12 cellular contexts compared by ENCODE assay signal in the genomic region with DNA sequence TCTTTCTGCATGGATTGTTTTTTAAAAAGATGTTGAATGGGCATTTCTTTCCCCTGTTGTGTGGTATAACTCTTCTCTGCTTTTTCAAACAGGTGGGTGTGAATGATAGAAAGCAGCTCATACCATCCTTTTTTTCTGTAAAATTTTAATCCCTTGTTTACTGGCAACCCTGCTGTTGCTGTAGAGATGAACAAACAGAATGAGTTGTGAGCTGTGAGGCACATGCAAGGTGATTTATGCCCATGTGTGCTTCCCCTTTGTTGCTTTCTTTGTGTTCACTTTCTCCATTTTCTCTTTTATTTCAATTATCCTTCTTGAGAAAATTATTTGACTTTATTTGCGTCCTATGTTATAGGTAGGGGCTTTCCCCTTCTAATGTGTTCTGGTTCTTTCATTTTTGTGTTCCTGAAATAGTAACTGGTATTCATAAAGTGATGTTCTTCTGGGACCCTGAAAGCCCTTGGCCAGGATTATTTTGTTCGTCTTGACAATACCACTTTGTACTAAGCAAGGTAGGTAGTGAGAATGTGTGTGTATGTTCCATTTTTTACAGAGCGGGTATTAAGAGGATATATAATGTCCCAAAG.
DNase-seq lines count a peak whose midpoint lies in the region; ATAC-seq and TF ChIP-seq lines count a peak whose summit lies in the region.
"Had no signal": no experiment of that assay in that cellular context is flagged by ENCODE, and none has a peak within 500 bp of the region (broad histone marks: within the 10 kb centered on the region; RNA-seq: fewer than 3 reads in every experiment).

No MANE protein-coding gene starts in this region.

- H3K27ac ChIP-seq in heart left ventricle (peak overlapping the region in 7 of 12 donors; percentile 8 to 57 (median 16)), upper lobe of left lung (peak overlapping the region; percentile 58 to 78 (median 73))
- H3K27ac ChIP-seq: WERI-Rb-1 had no signal

- whole genome bisulfite sequencing in heart left ventricle, 4 donors, result 88 to 95% (median 93%) methylated on average over 3 of the region's 3 CpGs
- 86 to 89% methylated on average over 3 of the region's 3 CpGs for WGBS in upper lobe of left lung, 2 donors

- peak overlapping the region; percentile 15 for H3K27ac Mint-ChIP-seq in memory B cell
- H3K27ac Mint-ChIP-seq in activated CD4-positive, alpha-beta memory T cell treated with anti-CD3 and anti-CD28 coated beads, Interleukin-2, amount 10 ng/mL, durations not matched to agents 7 days and 5 days, result no peak overlapping the region

- intact Hi-C loops in heart left ventricle (cut with DNase I), result loop anchor here in 3 of 10 donors (5.0 to 10.0 kb wide), 3 partner anchors 58 to 206 kb away; no protein-coding TSS in a partner anchor
- intact Hi-C loops in Right ventricle myocardium superior (cut with DNase I), result no loop called here

- TF ChIP-seq POLR2A in heart left ventricle (IDR thresholded peaks at IDR 0.05), result no peak
- no peak for TF ChIP-seq POLR2A in upper lobe of left lung (IDR thresholded peaks at IDR 0.05)

- POLR2A ChIA-PET in activated CD4-positive, alpha-beta memory T cell treated with anti-CD3 and anti-CD28 coated beads, Interleukin-2, amount 10 ng/mL, durations not matched to agents 7 days and 5 days (lab: Charles Lee), result no interaction called here

- no peaks in the 10 kb centered on the region for H3K9me3 Mint-ChIP-seq in memory B cell
- no peaks in the 10 kb centered on the region for H3K9me3 Mint-ChIP-seq in activated CD4-positive, alpha-beta memory T cell treated with anti-CD3 and anti-CD28 coated beads, Interleukin-2, amount 10 ng/mL, durations not matched to agents 7 days and 5 days

- H3K4me3 ChIP-seq in heart left ventricle, result no peak overlapping the region
- no peak overlapping the region for H3K4me3 ChIP-seq in upper lobe of left lung

- DNase-seq in heart left ventricle, result no peak
- DNase-seq in Right ventricle myocardium superior, result no peak
- DNase-seq in amniotic epithelial cell (ENCODE audit: low read depth), result peak; percentile 82
- no peak for DNase-seq in memory B cell (ENCODE audit: low spot score in 2 of 2)
- DNase-seq in upper lobe of left lung, result no peak
- no peak for DNase-seq in activated CD4-positive, alpha-beta memory T cell treated with anti-CD3 and anti-CD28 coated beads, Interleukin-2, amount 10 ng/mL, durations not matched to agents 7 days and 5 days
- no peak for DNase-seq in HuH-7 (ENCODE audit: low spot score)
- DNase-seq: amygdala; NK-92 treated with Interleukin-12 subunit alpha and Interleukin-12 subunit beta, amount 100 ng/mL, for 24 hours; posterior cingulate gyrus; WERI-Rb-1 had no signal

- H3K9me3 ChIP-seq in heart left ventricle (no peaks in the 10 kb centered on the region), upper lobe of left lung (no peaks in the 10 kb centered on the region)

- no peak overlapping the region for H3K4me3 Mint-ChIP-seq in memory B cell
- H3K4me3 Mint-ChIP-seq in activated CD4-positive, alpha-beta memory T cell treated with anti-CD3 and anti-CD28 coated beads, Interleukin-2, amount 10 ng/mL, durations not matched to agents 7 days and 5 days, result no peak overlapping the region

- no peaks in the 10 kb centered on the region for H3K27me3 Mint-ChIP-seq in memory B cell
- H3K27me3 Mint-ChIP-seq in activated CD4-positive, alpha-beta memory T cell treated with anti-CD3 and anti-CD28 coated beads, Interleukin-2, amount 10 ng/mL, durations not matched to agents 7 days and 5 days, result no peaks in the 10 kb centered on the region

- H3K36me3 Mint-ChIP-seq in memory B cell, result peaks cover 30% of the 10 kb centered on the region
- H3K36me3 Mint-ChIP-seq in activated CD4-positive, alpha-beta memory T cell treated with anti-CD3 and anti-CD28 coated beads, Interleukin-2, amount 10 ng/mL, durations not matched to agents 7 days and 5 days (ENCODE audit: low read depth), result peaks cover 34% of the 10 kb centered on the region

- TF ChIP-seq CTCF in heart left ventricle (IDR thresholded peaks at IDR 0.05), result no peak
- no peak for TF ChIP-seq CTCF in upper lobe of left lung (IDR thresholded peaks at IDR 0.05)

- ATAC-seq in heart left ventricle (no peak), Right ventricle myocardium superior (ENCODE audit: poor library complexity) (no peak), memory B cell (ENCODE audit: low read depth) (peak; percentile 27), upper lobe of left lung (ENCODE audit: low FRiP score in 2 of 2) (no peak), HG03196 (IDR thresholded peaks at IDR 0.05; ENCODE audit: unreplicated experiment) (no peak)

- H3K36me3 ChIP-seq in heart left ventricle (peaks cover 0 to 8% (median 0%) of the 10 kb centered on the region in 9 donors), upper lobe of left lung (peaks cover 0 to 3% (median 0%) of the 10 kb centered on the region in 4 donors)

- no peaks in the 10 kb centered on the region for H3K27me3 ChIP-seq in heart left ventricle
- no peaks in the 10 kb centered on the region for H3K27me3 ChIP-seq in upper lobe of left lung

- H3K4me1 ChIP-seq in heart left ventricle, result peaks cover 0 to 57% (median 43%) of the 10 kb centered on the region in 12 donors
- peaks cover 25 to 34% (median 26%) of the 10 kb centered on the region in 4 donors for H3K4me1 ChIP-seq in upper lobe of left lung

- peaks cover 4% of the 10 kb centered on the region for H3K4me1 Mint-ChIP-seq in memory B cell
- H3K4me1 Mint-ChIP-seq in activated CD4-positive, alpha-beta memory T cell treated with anti-CD3 and anti-CD28 coated beads, Interleukin-2, amount 10 ng/mL, durations not matched to agents 7 days and 5 days, result peaks cover 32% of the 10 kb centered on the region

- CTCF ChIA-PET in activated CD4-positive, alpha-beta memory T cell treated with anti-CD3 and anti-CD28 coated beads, Interleukin-2, amount 10 ng/mL, durations not matched to agents 7 days and 5 days (lab: Charles Lee), result interaction anchor here (1.4 kb wide), 1 partner anchor 16 kb away, joined by 4 read pairs; no protein-coding TSS in a partner anchor

- no peak for TF ChIP-seq EP300 in upper lobe of left lung (IDR thresholded peaks at IDR 0.05)
